ENCODE assay signal across 1 cellular context in genomic region chr9:26502311-26502710, GRCh38.
TF ChIP-seq lines count a peak whose summit lies in the region.

No MANE protein-coding gene starts in this region.

TF ChIP-seq in H1, 55 proteins besides CTCF, POLR2A, EP300 and RAD21:
- TF ChIP-seq NRF1 (IDR thresholded peaks at IDR 0.05; ENCODE audit: low read depth, low read length) (no peak), MAFK (IDR thresholded peaks at IDR 0.05; ENCODE audit: low read depth, low read length) (no peak), HDAC6 (IDR thresholded peaks at IDR 0.05; ENCODE audit: low read depth, low read length) (no peak), JUN (IDR thresholded peaks at IDR 0.05; ENCODE audit: low read depth, low read length) (no peak), SIX5 (IDR thresholded peaks at IDR 0.05; ENCODE audit: low read depth, low read length) (no peak)
